In genomic region chr2:23497063-23497462, GRCh38 we compare ENCODE assay signal across 8 cellular contexts.
DNase-seq lines count a peak whose midpoint lies in the region; ATAC-seq and TF ChIP-seq lines count a peak whose summit lies in the region.

No MANE protein-coding gene starts in this region.

- no peaks in the 10 kb centered on the region for H3K27me3 Mint-ChIP-seq in Calu3 (ENCODE audit: unreplicated experiment)

- TF ChIP-seq CTCF in Calu3 (IDR thresholded peaks at IDR 0.05; ENCODE audit: unreplicated experiment): no peak

- no peak overlapping the region for H3K27ac Mint-ChIP-seq in Calu3 (ENCODE audit: unreplicated experiment)

- no TSS peak for BruUV-seq in Calu3 (replicated peaks; lab: Mats Ljungman, UMichigan)

- in situ Hi-C loops in ACHN (cut with HindIII; ENCODE audit: low pct_ligation_motif_present, low pct_unique_long_range_greater_than_20kb, low sequenced_read_pairs): no loop called here

- no peak for ATAC-seq in GM18909 (IDR thresholded peaks at IDR 0.05; ENCODE audit: poor library complexity, unreplicated experiment)

- H3K4me1 Mint-ChIP-seq in Calu3 (ENCODE audit: low read depth, unreplicated experiment): no peaks in the 10 kb centered on the region

- DNase-seq in ACHN (peak; percentile 84), HS-27A (ENCODE audit: low read depth) (peak; percentile 19), glomerular endothelial cell (ENCODE audit: extremely low read depth, low read depth, low spot score) (peak; percentile 18), NCI-H1694 treated with DMSO at 0.1 percent for 48 hours (lab: John Stamatoyannopoulos, UW) (no peak), DMS 273 treated with DMSO at 0.1 percent for 48 hours (lab: John Stamatoyannopoulos, UW) (no peak), Calu3 (no peak)
- peak; percentile 53 to 68 for DNase-seq in activated CD4-positive, alpha-beta T cell treated with anti-CD3 and anti-CD28 coated beads, Interleukin-2, amount 50 U/mL, for 48 hours

- H3K36me3 Mint-ChIP-seq in Calu3 (ENCODE audit: insufficient read depth, unreplicated experiment): no peaks in the 10 kb centered on the region

- intact Hi-C loops in Calu3 (cut with micrococcal nuclease; ENCODE audit: unreplicated experiment): no loop called here

- H3K4me3 Mint-ChIP-seq in Calu3 (ENCODE audit: low read depth, unreplicated experiment): no peak overlapping the region

- no peaks in the 10 kb centered on the region for H3K9me3 Mint-ChIP-seq in Calu3 (ENCODE audit: low read depth, unreplicated experiment)

- CTCF ChIA-PET in Calu3 (lab: Charles Lee): no interaction called here

Comparison
In these comparisons a context has a peak if more than half of its experiments do, and no peak if none do; other contexts are left out.
1. DNase-seq: peak in ACHN (single experiment), HS-27A (single experiment), activated CD4-positive, alpha-beta T cell treated with anti-CD3 and anti-CD28 coated beads, Interleukin-2, amount 50 U/mL, for 48 hours (2 of 2) and glomerular endothelial cell (single experiment); none in NCI-H1694 treated with DMSO at 0.1 percent for 48 hours (single experiment), DMS 273 treated with DMSO at 0.1 percent for 48 hours (single experiment) and Calu3 (single experiment).